Comparison of ENCODE assay signal across 19 cellular contexts in genomic region chr2:128644156-128644555, GRCh38.
DNase-seq lines count a peak whose midpoint lies in the region; ATAC-seq, FAIRE-seq and TF ChIP-seq lines count a peak whose summit lies in the region.
"Had no signal": no experiment of that assay in that cellular context is flagged by ENCODE, and none has a peak within 500 bp of the region (broad histone marks: within the 10 kb centered on the region; RNA-seq: fewer than 3 reads in every experiment).

No MANE protein-coding gene starts in this region.

- no peak for FAIRE-seq in HepG2 (lab: Jason Lieb, UNC)

- BruUV-seq in HepG2 (replicated peaks; lab: Mats Ljungman, UMichigan) = no TSS peak

- TF ChIP-seq RAD21 in HepG2 (CRISPR knock-in tag; IDR thresholded peaks at IDR 0.05) (no peak), neural cell (conservative IDR thresholded peaks at IDR 0.05) (no peak)

- no peak for TF ChIP-seq EP300 in HepG2 (IDR thresholded peaks at IDR 0.05; ENCODE audit: low read depth in 2 of 2, low read length in 2 of 2)
- no peak for TF ChIP-seq EP300 in HepG2 (CRISPR knock-in tag; IDR thresholded peaks at IDR 0.05; ENCODE audit: borderline replicate concordance)
- no peak for TF ChIP-seq EP300 in neural cell (conservative IDR thresholded peaks at IDR 0.05; ENCODE audit: poor library complexity, severe bottlenecking)

- H3K9ac ChIP-seq in HepG2 (ENCODE audit: insufficient read depth, low read depth, low read length) = no peak overlapping the region
- no peak overlapping the region for H3K9ac ChIP-seq in neural cell (ENCODE audit: low read length)

- CTCF ChIA-PET in HepG2 (lab: Yijun Ruan, JAX; ENCODE audit: low intra/inter-chr PET ratio, low total read pairs) = no interaction called here

- H3K4me2 ChIP-seq in HepG2 (ENCODE audit: low read depth, low read length) (no peak overlapping the region), neural cell (ENCODE audit: low read length) (no peak overlapping the region)

- no peaks in the 10 kb centered on the region for H3K36me3 ChIP-seq in right lobe of liver
- no peaks in the 10 kb centered on the region for H3K36me3 ChIP-seq in HepG2 (replicated peaks in 1 of 2; ENCODE audit: control insufficient read depth in 1 of 2, insufficient read depth in 2 of 2, low read length in 2 of 2)
- no peaks in the 10 kb centered on the region for H3K36me3 ChIP-seq in ectodermal cell (ENCODE audit: control insufficient read depth, insufficient read depth, low read length)
- no peaks in the 10 kb centered on the region for H3K36me3 ChIP-seq in neural cell (ENCODE audit: insufficient read depth, low read length)
- H3K36me3 ChIP-seq: adrenal gland, heart left ventricle, transverse colon had no signal

- H3K79me2 ChIP-seq in HepG2 (ENCODE audit: insufficient read depth, low read length) (no peaks in the 10 kb centered on the region), neural cell (replicated peaks; ENCODE audit: insufficient read depth, low read length) (no peaks in the 10 kb centered on the region)

- no peak for TF ChIP-seq CTCF in right lobe of liver (IDR thresholded peaks at IDR 0.05)
- TF ChIP-seq CTCF in HepG2 (CRISPR knock-in tag; IDR thresholded peaks at IDR 0.05) = no peak
- no peak for TF ChIP-seq CTCF in neural cell (IDR thresholded peaks at IDR 0.05; ENCODE audit: poor library complexity, severe bottlenecking)

- in situ Hi-C loops in HepG2 (cut with HindIII; ENCODE audit: extremely low pct_ligation_motif_present, low pct_unique_long_range_greater_than_20kb) = loop anchor here (25.0 kb wide), 1 partner anchor 582 kb away; no protein-coding TSS in a partner anchor

- ATAC-seq in right lobe of liver (no peak), HepG2 (no peak)
- ATAC-seq: heart left ventricle had no signal

- intact Hi-C loops in right lobe of liver (cut with DNase I) (no loop called here), HepG2 (cut with micrococcal nuclease; ENCODE audit: unreplicated experiment) (no loop called here)

- peak in 2 of 3 donors; percentile 17 to 34 for DNase-seq in right lobe of liver
- DNase-seq in HepG2 (ENCODE audit: low spot score) = no peak
- DNase-seq in NCI-H2081 (lab: John Stamatoyannopoulos, UW) = no peak
- no peak for DNase-seq in effector CD4-positive, alpha-beta T cell
- DNase-seq in middle frontal gyrus (ENCODE audit: extremely low spot score, low spot score) = no peak
- DNase-seq in NCI-H2171 (lab: John Stamatoyannopoulos, UW) = no peak
- DNase-seq: central memory CD4-positive, alpha-beta T cell; GOT3; IMR-90; NCI-H187 treated with DMSO at 0.1 percent for 48 hours; SHP77 treated with DMSO at 0.1 percent for 48 hours; stimulated activated naive CD4-positive, alpha-beta T cell; T-helper 1 cell; transverse colon had no signal

- H3K4me1 ChIP-seq in right lobe of liver (no peaks in the 10 kb centered on the region), HepG2 (ENCODE audit: insufficient read depth, low read length) (no peaks in the 10 kb centered on the region), ectodermal cell (ENCODE audit: control insufficient read depth, insufficient read depth, low read length) (peaks cover 19% of the 10 kb centered on the region)
- H3K4me1 ChIP-seq: adrenal gland, transverse colon had no signal

- WGBS in right lobe of liver (ENCODE audit: insufficient coverage, low coverage, low lambda C conversion rate, missing lambda C conversion rate) = 42% methylated on average over 4 of the region's 6 CpGs
- WGBS in HepG2 (ENCODE audit: low lambda C conversion rate) = 0% methylated on average over 4 of the region's 6 CpGs
- 18 to 20% methylated on average over 6 of the region's 6 CpGs for WGBS in ectodermal cell, 2 experiments

- no peak overlapping the region for H2AFZ ChIP-seq in HepG2 (ENCODE audit: low read length)
- H2AFZ ChIP-seq in neural cell (ENCODE audit: low read depth, low read length) = peak overlapping the region; percentile 14

- H3K27me3 ChIP-seq in right lobe of liver = no peaks in the 10 kb centered on the region
- H3K27me3 ChIP-seq in HepG2 (ENCODE audit: control insufficient read depth in 1 of 2, insufficient read depth in 2 of 2, low read length in 2 of 2) = peaks cover 4 to 41% of the 10 kb centered on the region in 2 experiments; a peak in 3 of 5 replicates
- H3K27me3 ChIP-seq in ectodermal cell (ENCODE audit: control insufficient read depth, insufficient read depth, low read length, poor library complexity, severe bottlenecking) = no peaks in the 10 kb centered on the region
- H3K27me3 ChIP-seq in neural cell (ENCODE audit: insufficient read depth, low read depth, low read length) = no peaks in the 10 kb centered on the region
- H3K27me3 ChIP-seq: adrenal gland, heart left ventricle, transverse colon had no signal

- H3K4me3 ChIP-seq in right lobe of liver = no peak overlapping the region
- no peak overlapping the region for H3K4me3 ChIP-seq in HepG2 (replicated peaks in 1 of 3; ENCODE audit: insufficient read depth in 1 of 3, low read depth in 2 of 3, low read length in 3 of 3)
- no peak overlapping the region for H3K4me3 ChIP-seq in ectodermal cell (ENCODE audit: insufficient read depth, low read depth, low read length)
- no peak overlapping the region for H3K4me3 ChIP-seq in neural cell (ENCODE audit: low read length)
- H3K4me3 ChIP-seq: adrenal gland, heart left ventricle, transverse colon had no signal

- no peaks in the 10 kb centered on the region for H3K9me3 ChIP-seq in right lobe of liver
- H3K9me3 ChIP-seq in HepG2 (ENCODE audit: low read length) = no peaks in the 10 kb centered on the region
- H3K9me3 ChIP-seq in ectodermal cell (ENCODE audit: control insufficient read depth, low read length) = no peaks in the 10 kb centered on the region
- no peaks in the 10 kb centered on the region for H3K9me3 ChIP-seq in neural cell (ENCODE audit: low read length)
- H3K9me3 ChIP-seq: adrenal gland, heart left ventricle, transverse colon had no signal

- H3K27ac ChIP-seq in right lobe of liver (no peak overlapping the region), HepG2 (ENCODE audit: extremely low read length, insufficient read depth, low read length) (no peak overlapping the region), ectodermal cell (ENCODE audit: insufficient read depth, low read depth, low read length, poor library complexity, severe bottlenecking) (peak overlapping the region; percentile 28), neural cell (ENCODE audit: low read length) (no peak overlapping the region)
- H3K27ac ChIP-seq: adrenal gland, heart left ventricle, transverse colon, VCaP had no signal

- no peaks in the 10 kb centered on the region for H3K9me2 ChIP-seq in neural cell (ENCODE audit: insufficient read depth, low read length)

- H3F3A ChIP-seq in neural cell (ENCODE audit: insufficient read depth, low read length, poor library complexity, severe bottlenecking) = no peaks in the 10 kb centered on the region

- POLR2A ChIA-PET in HepG2 (lab: Yijun Ruan, JAX) = no interaction called here

- TF ChIP-seq POLR2A in right lobe of liver (IDR thresholded peaks at IDR 0.05) = no peak
- TF ChIP-seq POLR2A in HepG2 (IDR thresholded peaks at IDR 0.05; ENCODE audit: insufficient read depth in 1 of 2, low read depth in 2 of 2, low read length in 2 of 2) = no peak

- H4K20me1 ChIP-seq in HepG2 (ENCODE audit: insufficient read depth, low read length) (no peaks in the 10 kb centered on the region), neural cell (ENCODE audit: insufficient read depth) (no peaks in the 10 kb centered on the region)

TF ChIP-seq in HepG2, 621 proteins besides CTCF, POLR2A, EP300 and RAD21 (continues in another document):
- no peak for TF ChIP-seq PLRG1 (conservative IDR thresholded peaks at IDR 0.05)
- TF ChIP-seq GTF2F1 (IDR thresholded peaks at IDR 0.05; ENCODE audit: low read length) = no peak

TF ChIP-seq in neural cell, 6 proteins besides CTCF, POLR2A, EP300 and RAD21:
- TF ChIP-seq POLR2AphosphoS5 (IDR thresholded peaks at IDR 0.05) (no peak), REST (IDR thresholded peaks at IDR 0.05; ENCODE audit: borderline replicate concordance) (no peak), SMC3 (conservative IDR thresholded peaks at IDR 0.05; ENCODE audit: poor library complexity) (no peak), MXI1 (conservative IDR thresholded peaks at IDR 0.05; ENCODE audit: poor library complexity, severe bottlenecking) (no peak), TAF1 (IDR thresholded peaks at IDR 0.05; ENCODE audit: low read depth) (no peak), EZH2 (IDR thresholded peaks at IDR 0.05; ENCODE audit: borderline replicate concordance, insufficient read depth, low read length, poor library complexity, severe bottlenecking) (no peak)

Comparison
In these comparisons a context has a peak if more than half of its experiments do, and no peak if none do; other contexts are left out.
1. DNase-seq: peak in right lobe of liver (2 of 3); none in HepG2 (single experiment), NCI-H2081 (0 of 2), effector CD4-positive, alpha-beta T cell (single experiment), middle frontal gyrus (single experiment) and NCI-H2171 (single experiment).